In genomic region chr11:1759151-1759850, GRCh38 we compare ENCODE assay signal across 15 cellular contexts. TPM values are rescaled to one million over a fixed set of nuclear protein-coding genes. Genes with fewer than 3 reads are reported as not detected.
DNase-seq lines count a peak whose midpoint lies in the region; ATAC-seq and TF ChIP-seq lines count a peak whose summit lies in the region.
"Had no signal": no experiment of that assay in that cellular context is flagged by ENCODE, and none has a peak within 500 bp of the region (broad histone marks: within the 10 kb centered on the region; RNA-seq: fewer than 3 reads in every experiment).

No MANE protein-coding gene starts in this region.

- no peak for TF ChIP-seq EP300 in upper lobe of left lung (IDR thresholded peaks at IDR 0.05)

- CTCF ChIA-PET in activated naive CD4-positive, alpha-beta T cell treated with anti-CD3 and anti-CD28 coated beads, Interleukin-2, amount 10 ng/mL, durations not matched to agents 7 days and 5 days (lab: Charles Lee): no interaction called here

- H3K4me1 Mint-ChIP-seq in activated naive CD4-positive, alpha-beta T cell treated with anti-CD3 and anti-CD28 coated beads, Interleukin-2, amount 10 ng/mL, durations not matched to agents 7 days and 5 days: peaks cover 73% of the 10 kb centered on the region
- peaks cover 88% of the 10 kb centered on the region for H3K4me1 Mint-ChIP-seq in dendritic cell treated with granulocyte-macrophage colony-stimulating factor and Interleukin-4, amounts not matched to agents 40 ng/mL and 50 ng/mL, for 4 days (ENCODE audit: low read depth)

- WGBS in upper lobe of left lung, 2 donors: 88 to 90% methylated on average over 16 to 22 of the region's 23 CpGs

- H3K27me3 ChIP-seq in muscle layer of duodenum (ENCODE audit: low read depth, low read length) (no peaks in the 10 kb centered on the region), upper lobe of left lung (no peaks in the 10 kb centered on the region)

- TF ChIP-seq POLR2A in upper lobe of left lung (IDR thresholded peaks at IDR 0.05): no peak

- H3K27me3 Mint-ChIP-seq in activated naive CD4-positive, alpha-beta T cell treated with anti-CD3 and anti-CD28 coated beads, Interleukin-2, amount 10 ng/mL, durations not matched to agents 7 days and 5 days: no peaks in the 10 kb centered on the region
- peaks cover 3% of the 10 kb centered on the region for H3K27me3 Mint-ChIP-seq in dendritic cell treated with granulocyte-macrophage colony-stimulating factor and Interleukin-4, amounts not matched to agents 40 ng/mL and 50 ng/mL, for 4 days
- H3K27me3 Mint-ChIP-seq: activated naive CD4-positive, alpha-beta T cell treated with anti-CD3 and anti-CD28 coated beads, Interleukin-2, amount 50 U/mL, for 24 hours; type B pancreatic cell had no signal

- H3K36me3 Mint-ChIP-seq in activated naive CD4-positive, alpha-beta T cell treated with anti-CD3 and anti-CD28 coated beads, Interleukin-2, amount 10 ng/mL, durations not matched to agents 7 days and 5 days: peaks cover 44% of the 10 kb centered on the region
- H3K36me3 Mint-ChIP-seq in activated naive CD4-positive, alpha-beta T cell treated with anti-CD3 and anti-CD28 coated beads, Interleukin-2, amount 50 U/mL, for 72 hours: no peaks in the 10 kb centered on the region
- H3K36me3 Mint-ChIP-seq in dendritic cell treated with granulocyte-macrophage colony-stimulating factor and Interleukin-4, amounts not matched to agents 40 ng/mL and 50 ng/mL, for 4 days (ENCODE audit: low read depth): peaks cover 88% of the 10 kb centered on the region
- H3K36me3 Mint-ChIP-seq: activated naive CD4-positive, alpha-beta T cell treated with anti-CD3 and anti-CD28 coated beads, Interleukin-2, amount 50 U/mL, for 24 hours; type B pancreatic cell had no signal

- intact Hi-C loops in dendritic cell treated with granulocyte-macrophage colony-stimulating factor and Interleukin-4, amounts not matched to agents 40 ng/mL and 50 ng/mL, for 4 days (cut with micrococcal nuclease): no loop called here

- H3K27ac ChIP-seq in muscle layer of duodenum (ENCODE audit: low read length) (peak overlapping the region; percentile 14), upper lobe of left lung (peak overlapping the region; percentile 68 to 97 (median 93))
- H3K27ac ChIP-seq: prostate gland had no signal

- no peak for TF ChIP-seq CTCF in upper lobe of left lung (IDR thresholded peaks at IDR 0.05)
- no peak for TF ChIP-seq CTCF in GM13976 (IDR thresholded peaks at IDR 0.05; ENCODE audit: borderline replicate concordance, control extremely low read depth, extremely low read depth, insufficient read depth, missing control alignments)

- H3K27ac Mint-ChIP-seq in activated naive CD4-positive, alpha-beta T cell treated with anti-CD3 and anti-CD28 coated beads, Interleukin-2, amount 10 ng/mL, durations not matched to agents 7 days and 5 days: peak overlapping the region; percentile 92
- peak overlapping the region in 1 of 2 donors; percentile 91 for H3K27ac Mint-ChIP-seq in activated naive CD4-positive, alpha-beta T cell treated with anti-CD3 and anti-CD28 coated beads, Interleukin-2, amount 50 U/mL, for 72 hours
- H3K27ac Mint-ChIP-seq in dendritic cell treated with granulocyte-macrophage colony-stimulating factor and Interleukin-4, amounts not matched to agents 40 ng/mL and 50 ng/mL, for 4 days: peak overlapping the region; percentile 96
- H3K27ac Mint-ChIP-seq: type B pancreatic cell had no signal

- in situ Hi-C loops in GM13976 (cut with MboI; ENCODE audit: low sequenced_read_pairs, unreplicated experiment): no loop called here

- no peak for ATAC-seq in activated naive CD4-positive, alpha-beta T cell treated with anti-CD3 and anti-CD28 coated beads, Interleukin-2, amount 50 U/mL, for 72 hours
- no peak for ATAC-seq in upper lobe of left lung (ENCODE audit: low FRiP score in 2 of 2)

- DNase-seq in activated naive CD4-positive, alpha-beta T cell treated with anti-CD3 and anti-CD28 coated beads, Interleukin-2, amount 10 ng/mL, durations not matched to agents 7 days and 5 days: no peak
- DNase-seq in activated naive CD4-positive, alpha-beta T cell treated with anti-CD3 and anti-CD28 coated beads, Interleukin-2, amount 50 U/mL, for 72 hours (ENCODE audit: low spot score in 2 of 2): no peak
- DNase-seq in upper lobe of left lung (peak; percentile 25 to 68), AG08396 (ENCODE audit: low spot score) (no peak), NCI-H1930 (lab: John Stamatoyannopoulos, UW) (no peak), GM13976 (ENCODE audit: low spot score) (no peak)
- DNase-seq: activated CD4-positive, CD25-positive, alpha-beta regulatory T cell treated with anti-CD3 and anti-CD28 coated beads, Interleukin-2, amount 50 U/mL, for 72 hours; DMS79; effector CD4-positive, alpha-beta T cell had no signal

- peaks cover 23 to 61% of the 10 kb centered on the region in 2 donors for H3K36me3 ChIP-seq in muscle layer of duodenum (ENCODE audit: control insufficient read depth in 1 of 2, insufficient read depth in 2 of 2, low read length in 2 of 2)
- peaks cover 15 to 69% (median 64%) of the 10 kb centered on the region in 4 donors for H3K36me3 ChIP-seq in upper lobe of left lung
- H3K36me3 ChIP-seq: prostate gland had no signal

- H3K4me3 Mint-ChIP-seq in activated naive CD4-positive, alpha-beta T cell treated with anti-CD3 and anti-CD28 coated beads, Interleukin-2, amount 10 ng/mL, durations not matched to agents 7 days and 5 days: peak overlapping the region; percentile 69
- H3K4me3 Mint-ChIP-seq in dendritic cell treated with granulocyte-macrophage colony-stimulating factor and Interleukin-4, amounts not matched to agents 40 ng/mL and 50 ng/mL, for 4 days: peak overlapping the region; percentile 84
- H3K4me3 Mint-ChIP-seq: type B pancreatic cell had no signal

- H3K9me3 Mint-ChIP-seq in activated naive CD4-positive, alpha-beta T cell treated with anti-CD3 and anti-CD28 coated beads, Interleukin-2, amount 10 ng/mL, durations not matched to agents 7 days and 5 days: no peaks in the 10 kb centered on the region
- no peaks in the 10 kb centered on the region for H3K9me3 Mint-ChIP-seq in activated naive CD4-positive, alpha-beta T cell treated with anti-CD3 and anti-CD28 coated beads, Interleukin-2, amount 50 U/mL, for 72 hours
- H3K9me3 Mint-ChIP-seq in dendritic cell treated with granulocyte-macrophage colony-stimulating factor and Interleukin-4, amounts not matched to agents 40 ng/mL and 50 ng/mL, for 4 days: no peaks in the 10 kb centered on the region
- H3K9me3 Mint-ChIP-seq: activated naive CD4-positive, alpha-beta T cell treated with anti-CD3 and anti-CD28 coated beads, Interleukin-2, amount 50 U/mL, for 24 hours; type B pancreatic cell had no signal

- no peaks in the 10 kb centered on the region for H3K9me3 ChIP-seq in muscle layer of duodenum (ENCODE audit: control insufficient read depth in 1 of 2, low read length in 2 of 2)
- H3K9me3 ChIP-seq in upper lobe of left lung: no peaks in the 10 kb centered on the region
- H3K9me3 ChIP-seq: prostate gland had no signal

- no peak overlapping the region for H3K4me3 ChIP-seq in muscle layer of duodenum (ENCODE audit: low read depth in 1 of 2, low read length in 2 of 2)
- peak overlapping the region in 2 of 4 donors; percentile 30 to 96 for H3K4me3 ChIP-seq in upper lobe of left lung
- H3K4me3 ChIP-seq: prostate gland had no signal

- peaks cover 4 to 54% of the 10 kb centered on the region in 2 donors for H3K4me1 ChIP-seq in muscle layer of duodenum (ENCODE audit: control insufficient read depth in 1 of 2, insufficient read depth in 2 of 2, low read length in 2 of 2)
- H3K4me1 ChIP-seq in upper lobe of left lung: peaks cover 42 to 92% (median 80%) of the 10 kb centered on the region in 4 donors

RNA-seq across cellular contexts. Expression of gene CTSD, which starts 4.4 kb away (rescaled TPM):
- 10 to 100 TPM; 47.2 to 55.7 TPM for total RNA-seq in activated naive CD4-positive, alpha-beta T cell treated with anti-CD3 and anti-CD28 coated beads, Interleukin-2, amount 50 U/mL, for 72 hours
- total RNA-seq in upper lobe of left lung: 1,000 to 10,000 TPM in 5 of 6 donors, 100 to 1,000 TPM in 1; 993 to 3,355 (median 2,221) TPM

RNA-seq across cellular contexts. Expression of gene IFITM10, which starts 8.9 kb away (rescaled TPM):
- total RNA-seq in activated naive CD4-positive, alpha-beta T cell treated with anti-CD3 and anti-CD28 coated beads, Interleukin-2, amount 50 U/mL, for 72 hours: 1 to 10 TPM; 1.2 to 1.8 TPM
- 10 to 100 TPM in 4 of 6 donors, 1 to 10 TPM in 2; 8.7 to 28.3 (median 14.2) TPM for total RNA-seq in upper lobe of left lung
- total RNA-seq: glomerular endothelial cell had no signal

Comparison
In these comparisons a context has a peak if more than half of its experiments do, and no peak if none do; other contexts are left out.
1. DNase-seq: peak in upper lobe of left lung (2 of 2); none in activated naive CD4-positive, alpha-beta T cell treated with anti-CD3 and anti-CD28 coated beads, Interleukin-2, amount 10 ng/mL, durations not matched to agents 7 days and 5 days (single experiment), activated naive CD4-positive, alpha-beta T cell treated with anti-CD3 and anti-CD28 coated beads, Interleukin-2, amount 50 U/mL, for 72 hours (0 of 2), AG08396 (single experiment), NCI-H1930 (0 of 2) and GM13976 (single experiment).
2. RNA of gene CTSD, which starts 4.4 kb away (total RNA-seq): 993 to 3,355 TPM in upper lobe of left lung; 47.2 to 55.7 TPM in activated naive CD4-positive, alpha-beta T cell treated with anti-CD3 and anti-CD28 coated beads, Interleukin-2, amount 50 U/mL, for 72 hours; every median in the first group is over 10 times any median in the second.